ENCODE assay signal across 10 cellular contexts in genomic region chr3:45644467-45645201, GRCh38. TPM values are rescaled to one million over a fixed set of nuclear protein-coding genes. Genes with fewer than 3 reads are reported as not detected.
A peak's percentile ranks its signal among the peaks of the same experiment; 100 is the strongest.
DNase-seq lines count a peak whose midpoint lies in the region; ATAC-seq, FAIRE-seq and TF ChIP-seq lines count a peak whose summit lies in the region.
"Had no signal": no experiment of that assay in that cellular context is flagged by ENCODE, and none has a peak within 500 bp of the region (broad histone marks: within the 10 kb centered on the region; RNA-seq: fewer than 3 reads in every experiment).

No MANE protein-coding gene starts in this region.

- peaks cover 27% of the 10 kb centered on the region for H3K36me3 ChIP-seq in CD4-positive, CD25-positive, alpha-beta regulatory T cell (ENCODE audit: control insufficient read depth, insufficient read depth, low read length)
- peaks cover 0 to 3% (median 0%) of the 10 kb centered on the region in 4 experiments; a peak in 1 of 8 replicates for H3K36me3 ChIP-seq in H1 (ENCODE audit: control insufficient read depth in 2 of 4, insufficient read depth in 4 of 4, low read length in 3 of 4)

- TF ChIP-seq EP300 in H1 (IDR thresholded peaks at IDR 0.05; ENCODE audit: borderline replicate concordance in 1 of 2, low read depth in 2 of 2, low read length in 2 of 2), result no peak

- H3K23me2 ChIP-seq in H1 (ENCODE audit: low read depth, low read length), result peaks cover 2% of the 10 kb centered on the region; the same call in 1 of the 2 replicates

- peak overlapping the region in 2 of 3 donors; percentile 8 to 55 for H3K27ac Mint-ChIP-seq in CD4-positive, CD25-positive, alpha-beta regulatory T cell
- peak overlapping the region; percentile 94 for H3K27ac Mint-ChIP-seq in neural crest cell (ENCODE audit: unreplicated experiment)
- H3K27ac Mint-ChIP-seq in CD4-positive, alpha-beta T cell, result no peak overlapping the region
- H3K27ac Mint-ChIP-seq: activated naive CD4-positive, alpha-beta T cell treated with anti-CD3 and anti-CD28 coated beads, Interleukin-2, amount 50 U/mL, for 24 hours had no signal

- no peak overlapping the region for H3K4me3 ChIP-seq in CD4-positive, CD25-positive, alpha-beta regulatory T cell (ENCODE audit: low read depth, low read length)
- H3K4me3 ChIP-seq in H1 (ENCODE audit: extremely low read depth in 1 of 4, insufficient read depth in 2 of 4, low read depth in 3 of 4, low read length in 4 of 4), result no peak overlapping the region

- H3K27me3 ChIP-seq in CD4-positive, CD25-positive, alpha-beta regulatory T cell (ENCODE audit: control insufficient read depth, insufficient read depth, low read length), result no peaks in the 10 kb centered on the region
- no peaks in the 10 kb centered on the region for H3K27me3 ChIP-seq in H1 (replicated peaks in 1 of 4; ENCODE audit: control insufficient read depth in 3 of 4, extremely low read depth in 1 of 4, insufficient read depth in 3 of 4, low read length in 3 of 4)
- no peaks in the 10 kb centered on the region for H3K27me3 ChIP-seq in CD4-positive, alpha-beta T cell (ENCODE audit: control insufficient read depth, insufficient read depth, low read length)

- intact Hi-C loops in CD4-positive, alpha-beta T cell (cut with DNase I, micrococcal nuclease), result no loop called here
- intact Hi-C loops in Right ventricle myocardium superior (cut with DNase I), result no loop called here

- H3K27ac ChIP-seq in CD4-positive, CD25-positive, alpha-beta regulatory T cell (ENCODE audit: insufficient read depth, low read length, poor library complexity, severe bottlenecking), result no peak overlapping the region
- no peak overlapping the region for H3K27ac ChIP-seq in H1 (ENCODE audit: low read depth, low read length)
- H3K27ac ChIP-seq in CD4-positive, alpha-beta T cell (ENCODE audit: low read depth, low read length), result no peak overlapping the region

- no peak overlapping the region for H2AK5ac ChIP-seq in H1 (ENCODE audit: low read depth, low read length)

- H3K4me1 ChIP-seq in CD4-positive, CD25-positive, alpha-beta regulatory T cell (ENCODE audit: control insufficient read depth, insufficient read depth, low read length, poor library complexity, severe bottlenecking), result no peaks in the 10 kb centered on the region
- peaks cover 0 to 19% (median 5%) of the 10 kb centered on the region in 4 experiments; a peak in 6 of 7 replicates for H3K4me1 ChIP-seq in H1 (replicated peaks in 1 of 4; ENCODE audit: control insufficient read depth in 3 of 4, insufficient read depth in 4 of 4, low read length in 3 of 4)

- H2BK12ac ChIP-seq in H1 (ENCODE audit: low read depth, low read length), result 0 out of 2 replicates have a peak overlapping the region, but pooled peaks have one; percentile 18

- H3K23ac ChIP-seq in H1 (ENCODE audit: insufficient read length), result no peak overlapping the region

- WGBS in H1 (ENCODE audit: extremely low coverage in 1 of 2, insufficient coverage in 1 of 2, insufficient read length in 1 of 2, insufficient replicate concordance in 2 of 2, low coverage in 1 of 2, low lambda C conversion rate in 2 of 2, missing lambda C conversion rate in 1 of 2), 2 experiments, result 87% methylated on average over 12 of the region's 12 CpGs; no CpG with 5 or more reads in 1 of the 2 experiments

- POLR2A ChIA-PET in H1 (lab: Charles Lee; ENCODE audit: partially characterized antibody), result interaction anchor here (1.0 to 1.9 kb wide), 3 partner anchors 11 to 50 kb away, joined by 3 to 5 read pairs (median 4); partner anchors contain the start of genes LIMD1 and SACM1L
- POLR2A ChIA-PET in CD4-positive, alpha-beta T cell (lab: Charles Lee), result no interaction called here

- no peak overlapping the region for H4K91ac ChIP-seq in H1 (replicated peaks; ENCODE audit: insufficient read length, low read length)

- no peak overlapping the region for H2BK120ac ChIP-seq in H1 (replicated peaks; ENCODE audit: low read depth, low read length)

- no peak overlapping the region for H3K4ac ChIP-seq in H1 (replicated peaks; ENCODE audit: insufficient read length, low read depth, low read length)

- H3K4me1 Mint-ChIP-seq in CD4-positive, CD25-positive, alpha-beta regulatory T cell, result peaks cover 5 to 23% (median 12%) of the 10 kb centered on the region in 4 donors
- peaks cover 53% of the 10 kb centered on the region for H3K4me1 Mint-ChIP-seq in neural crest cell
- peaks cover 6% of the 10 kb centered on the region for H3K4me1 Mint-ChIP-seq in CD4-positive, alpha-beta T cell (ENCODE audit: low read depth)

- no peak for ATAC-seq in CD4-positive, CD25-positive, alpha-beta regulatory T cell (ENCODE audit: low read depth in 2 of 2)
- ATAC-seq in CD4-positive, alpha-beta T cell (ENCODE audit: poor library complexity), result no peak
- ATAC-seq in Right ventricle myocardium superior (ENCODE audit: poor library complexity), result no peak

- H3K9ac ChIP-seq in H1 (replicated peaks in 1 of 4; ENCODE audit: extremely low read depth in 1 of 4, low read depth in 3 of 4, low read length in 3 of 4), result no peak overlapping the region

- CTCF ChIA-PET in H1 (lab: Charles Lee; ENCODE audit: partially characterized antibody), result interaction anchor here (0.7 to 3.7 kb wide), 11 partner anchors 9 to 606 kb away, joined by 3 to 21 read pairs (median 3); no protein-coding TSS in a partner anchor
- CTCF ChIA-PET in CD4-positive, alpha-beta T cell (lab: Charles Lee), result no interaction called here

- H2BK5ac ChIP-seq in H1 (ENCODE audit: low read depth, low read length), result no peak overlapping the region

- no peaks in the 10 kb centered on the region for H3K79me2 ChIP-seq in H1 (ENCODE audit: control insufficient read depth in 1 of 2, insufficient read depth in 2 of 2, low read length in 2 of 2)

- FAIRE-seq in H1 (lab: Jason Lieb, UNC), result no peak

- TF ChIP-seq RAD21 in H1 (IDR thresholded peaks at IDR 0.05 in 1 of 2, conservative IDR thresholded peaks at IDR 0.05 in 1 of 2; ENCODE audit: low read depth in 2 of 2, low read length in 2 of 2), result no peak

- H4K5ac ChIP-seq in H1 (ENCODE audit: insufficient read length, low read depth, low read length), result no peak overlapping the region

- H4K20me1 ChIP-seq in H1 (replicated peaks in 1 of 2; ENCODE audit: control insufficient read depth in 1 of 2, insufficient read depth in 2 of 2, low read length in 2 of 2), result peaks cover 3 to 4% of the 10 kb centered on the region in 2 experiments

- TF ChIP-seq POLR2A in H1 (IDR thresholded peaks at IDR 0.05; ENCODE audit: control extremely low read depth in 1 of 2, low read depth in 2 of 2, low read length in 2 of 2), result no peak

- H3K18ac ChIP-seq in H1 (ENCODE audit: extremely low read depth, low read length), result no peak overlapping the region

- peaks cover 0 to 10% (median 0%) of the 10 kb centered on the region in 7 donors for H3K9me3 Mint-ChIP-seq in CD4-positive, CD25-positive, alpha-beta regulatory T cell
- H3K9me3 Mint-ChIP-seq in neural crest cell, result peaks cover 4% of the 10 kb centered on the region
- peaks cover 2% of the 10 kb centered on the region for H3K9me3 Mint-ChIP-seq in CD4-positive, alpha-beta T cell

- TF ChIP-seq CTCF in H1 (IDR thresholded peaks at IDR 0.05; ENCODE audit: control extremely low read depth in 1 of 3, insufficient read depth in 1 of 3, low read depth in 1 of 3, low read length in 3 of 3) (no peak), neural crest cell (conservative IDR thresholded peaks at IDR 0.05) (no peak)
- no peak for TF ChIP-seq CTCF in CD4-positive, alpha-beta T cell (IDR thresholded peaks at IDR 0.05)

- H2BK15ac ChIP-seq in H1 (ENCODE audit: low read length), result no peak overlapping the region

- no peak overlapping the region for H3K56ac ChIP-seq in H1 (replicated peaks; ENCODE audit: insufficient read length, low read depth, low read length)

- H3K79me1 ChIP-seq in H1 (ENCODE audit: low read depth, low read length), result peaks cover 6% of the 10 kb centered on the region

- H3K14ac ChIP-seq in H1 (ENCODE audit: insufficient read length), result no peak overlapping the region

- no peak overlapping the region for H2BK20ac ChIP-seq in H1 (ENCODE audit: low read length)

- no peak overlapping the region for H3K4me2 ChIP-seq in H1 (ENCODE audit: insufficient read depth in 1 of 2, low read depth in 2 of 2, low read length in 2 of 2)

- no peaks in the 10 kb centered on the region for H3K27me3 Mint-ChIP-seq in CD4-positive, CD25-positive, alpha-beta regulatory T cell
- H3K27me3 Mint-ChIP-seq in neural crest cell (ENCODE audit: low read depth), result no peaks in the 10 kb centered on the region
- H3K27me3 Mint-ChIP-seq in CD4-positive, alpha-beta T cell, result no peaks in the 10 kb centered on the region
- H3K27me3 Mint-ChIP-seq: activated naive CD4-positive, alpha-beta T cell treated with anti-CD3 and anti-CD28 coated beads, Interleukin-2, amount 50 U/mL, for 24 hours had no signal

- H4K8ac ChIP-seq in H1 (ENCODE audit: extremely low read depth, insufficient read depth, low read length), result no peak overlapping the region

- H3K4me3 Mint-ChIP-seq in CD4-positive, CD25-positive, alpha-beta regulatory T cell, result no peak overlapping the region
- peak overlapping the region; percentile 21 for H3K4me3 Mint-ChIP-seq in neural crest cell
- H3K4me3 Mint-ChIP-seq in CD4-positive, alpha-beta T cell, result no peak overlapping the region
- H3K4me3 Mint-ChIP-seq: activated naive CD4-positive, alpha-beta T cell treated with anti-CD3 and anti-CD28 coated beads, Interleukin-2, amount 50 U/mL, for 24 hours had no signal

- no peak overlapping the region for H2AFZ ChIP-seq in H1 (ENCODE audit: low read length)

- peaks cover 34% of the 10 kb centered on the region for H3K36me3 Mint-ChIP-seq in CD4-positive, CD25-positive, alpha-beta regulatory T cell
- H3K36me3 Mint-ChIP-seq in neural crest cell (ENCODE audit: low read depth), result peaks cover 14% of the 10 kb centered on the region
- peaks cover 74% of the 10 kb centered on the region for H3K36me3 Mint-ChIP-seq in CD4-positive, alpha-beta T cell (ENCODE audit: low read depth)

- DNase-seq in CD4-positive, CD25-positive, alpha-beta regulatory T cell, result no peak
- peak; percentile 72 for DNase-seq in NCI-H226
- DNase-seq in H1 (ENCODE audit: low read depth in 1 of 2, low spot score in 2 of 2), result no peak
- no peak for DNase-seq in neural crest cell (ENCODE audit: low read depth, low spot score)
- DNase-seq in CD4-positive, alpha-beta T cell, result no peak
- DNase-seq in Right ventricle myocardium superior, result no peak
- DNase-seq in GM19240 (ENCODE audit: insufficient read length, low spot score), result no peak
- no peak for DNase-seq in SHP77 (lab: John Stamatoyannopoulos, UW)
- DNase-seq: NCI-H1092 treated with DMSO at 0.1 percent for 48 hours had no signal

- peaks cover 0 to 2% of the 10 kb centered on the region in 2 experiments for H3K9me3 ChIP-seq in CD4-positive, CD25-positive, alpha-beta regulatory T cell (ENCODE audit: control insufficient read depth in 2 of 2, low read length in 2 of 2)
- H3K9me3 ChIP-seq in H1 (ENCODE audit: insufficient read depth in 2 of 2, low read depth in 1 of 2, low read length in 1 of 2), result no peaks in the 10 kb centered on the region
- H3K9me3 ChIP-seq in CD4-positive, alpha-beta T cell (ENCODE audit: control insufficient read depth, low read length), result no peaks in the 10 kb centered on the region

RNA-seq across cellular contexts. Expression of gene SACM1L, which starts 44.6 kb away (rescaled TPM):
- total RNA-seq in CD4-positive, CD25-positive, alpha-beta regulatory T cell, result 70.0 TPM
- polyA plus RNA-seq in CD4-positive, CD25-positive, alpha-beta regulatory T cell, result 10 to 100 TPM; 13.4 to 23.3 (median 18.4) TPM
- total RNA-seq in H1 (2021; fragmentation: NEBNext Ultra II Directional; extraction: Animal tissue kit (Norgen Biotek cat#: 25700)), result 59.7 and 61.0 TPM in 2 replicates
- polyA plus RNA-seq in H1 (2011; rRNA removed), result 12.6 and 20.1 TPM in 2 replicates
- 26.3 TPM for polyA plus RNA-seq in H1 (2011; cell fraction: cytosol; rRNA removed)
- 19.6 TPM for polyA plus RNA-seq in H1 (2011; cell fraction: nucleus; rRNA removed)
- polyA plus RNA-seq in H1 (2012, experiment 1 of 2), result 32.3 to 54.1 TPM (median 35.9 TPM) in 4 replicates
- polyA plus RNA-seq in H1 (2012, experiment 2 of 2), result 2.9 TPM
- 35.0 TPM for polyA plus RNA-seq in H1 (2013, experiment 1 of 2)
- polyA plus RNA-seq in H1 (2013, experiment 2 of 2), result 32.1 TPM
- polyA minus RNA-seq in H1 (2011; rRNA and poly(A)+ RNA removed), result 37.4 and 48.7 TPM in 2 replicates
- 49.0 TPM for polyA minus RNA-seq in H1 (2011; cell fraction: cytosol; rRNA and poly(A)+ RNA removed)
- polyA minus RNA-seq in H1 (2011; cell fraction: nucleus; rRNA and poly(A)+ RNA removed), result 59.5 TPM
- total RNA-seq in neural crest cell (44.1 and 45.7 TPM in 2 replicates), Right ventricle myocardium superior (27.5 TPM)
- total RNA-seq in CD4-positive, alpha-beta T cell, result 10 to 100 TPM; 41.9 to 44.3 TPM

RNA-seq across cellular contexts. Expression of gene LIMD1, which starts 50.1 kb away (rescaled TPM):
- 46.3 TPM for total RNA-seq in CD4-positive, CD25-positive, alpha-beta regulatory T cell
- polyA plus RNA-seq in CD4-positive, CD25-positive, alpha-beta regulatory T cell, result 10 to 100 TPM in 1 of 4 donors, 1 to 10 TPM in 3; 7.1 to 12.9 (median 8.2) TPM
- 29.7 and 33.6 TPM in 2 replicates for total RNA-seq in H1 (2021; fragmentation: NEBNext Ultra II Directional; extraction: Animal tissue kit (Norgen Biotek cat#: 25700))
- 11.4 and 13.5 TPM in 2 replicates for polyA plus RNA-seq in H1 (2011; rRNA removed)
- 12.3 TPM for polyA plus RNA-seq in H1 (2011; cell fraction: cytosol; rRNA removed)
- polyA plus RNA-seq in H1 (2011; cell fraction: nucleus; rRNA removed), result 28.9 TPM
- polyA plus RNA-seq in H1 (2012, experiment 1 of 2), result 11.8 to 21.0 TPM (median 15.1 TPM) in 4 replicates
- 6.2 TPM for polyA plus RNA-seq in H1 (2012, experiment 2 of 2)
- polyA plus RNA-seq in H1 (2013, experiment 1 of 2), result 9.1 TPM
- 8.6 TPM for polyA plus RNA-seq in H1 (2013, experiment 2 of 2)
- 59.1 and 59.3 TPM in 2 replicates for polyA minus RNA-seq in H1 (2011; rRNA and poly(A)+ RNA removed)
- polyA minus RNA-seq in H1 (2011; cell fraction: cytosol; rRNA and poly(A)+ RNA removed), result 23.7 TPM
- 26.6 TPM for polyA minus RNA-seq in H1 (2011; cell fraction: nucleus; rRNA and poly(A)+ RNA removed)
- total RNA-seq in neural crest cell (41.8 and 44.4 TPM in 2 replicates), Right ventricle myocardium superior (31.9 TPM)
- 10 to 100 TPM; 13.6 to 14.8 TPM for total RNA-seq in CD4-positive, alpha-beta T cell
